Comparison of ENCODE assay signal across 17 cellular contexts in the genomic region with DNA sequence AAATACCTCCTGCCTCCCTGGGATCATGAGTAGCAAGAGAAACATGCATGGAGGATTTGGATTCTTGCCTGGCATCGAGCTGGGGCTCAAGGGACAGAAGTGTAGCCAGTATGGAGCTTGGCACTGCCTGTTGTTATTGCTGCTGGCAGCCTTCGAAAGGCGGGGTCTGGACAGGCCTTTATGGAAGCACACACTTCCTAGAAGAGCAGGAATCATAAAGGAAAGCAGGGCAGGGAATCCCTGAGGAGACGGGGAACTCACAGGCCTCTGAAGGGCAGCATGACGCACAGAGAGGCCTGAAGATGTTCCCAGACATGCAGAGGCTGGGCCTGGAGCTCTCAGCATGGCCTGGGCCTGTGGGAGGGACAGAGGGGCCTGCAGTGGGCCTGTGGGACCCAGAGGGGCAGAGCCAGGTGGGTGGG. TPM values are rescaled to one million over a fixed set of nuclear protein-coding genes. Genes with fewer than 3 reads are reported as not detected.
DNase-seq lines count a peak whose midpoint lies in the region; ATAC-seq, FAIRE-seq and TF ChIP-seq lines count a peak whose summit lies in the region.
"Had no signal": no experiment of that assay in that cellular context is flagged by ENCODE, and none has a peak within 500 bp of the region (broad histone marks: within the 10 kb centered on the region; RNA-seq: fewer than 3 reads in every experiment).

No MANE protein-coding gene starts in this region.

- H3K4me1 ChIP-seq in adrenal gland (replicated peaks in 1 of 2) = peaks cover 4 to 14% of the 10 kb centered on the region in 2 donors
- H3K4me1 ChIP-seq in heart left ventricle = peaks cover 0 to 34% (median 22%) of the 10 kb centered on the region in 12 donors
- no peaks in the 10 kb centered on the region for H3K4me1 ChIP-seq in pancreas
- no peaks in the 10 kb centered on the region for H3K4me1 ChIP-seq in HepG2 (ENCODE audit: insufficient read depth, low read length)
- H3K4me1 ChIP-seq: uterus had no signal

- H3K27me3 ChIP-seq in adrenal gland (no peaks in the 10 kb centered on the region), heart left ventricle (no peaks in the 10 kb centered on the region), pancreas (no peaks in the 10 kb centered on the region), HepG2 (ENCODE audit: control insufficient read depth in 1 of 2, insufficient read depth in 2 of 2, low read length in 2 of 2) (no peaks in the 10 kb centered on the region)
- H3K27me3 ChIP-seq: cardiac muscle cell, uterus had no signal

- no peak overlapping the region for H2AFZ ChIP-seq in HepG2 (ENCODE audit: low read length)

- H3K27ac Mint-ChIP-seq in activated CD8-positive, alpha-beta T cell treated with anti-CD3 and anti-CD28 coated beads, Interleukin-2, amount 10 ng/mL, durations not matched to agents 7 days and 5 days = no peak overlapping the region
- H3K27ac Mint-ChIP-seq: activated T-helper 2 cell treated with anti-CD3 and anti-CD28 coated beads, Interferon-gamma antibody, Interleukin-2, Interleukin-4, amounts not matched to agents 10 μg/mL and 5 μg/mL and 100 μg/mL, durations not matched to agents 14 hours and 24 hours and 36 hours; naive thymus-derived CD4-positive, alpha-beta T cell; T-helper 1 cell treated with Interleukin-12 subunit alpha and Interleukin-12 subunit beta and Interleukin-4 antibody, amounts not matched to agents 30 μg/mL and 1 μg/mL, for 36 hours had no signal

- no peak overlapping the region for H3K4me3 ChIP-seq in adrenal gland
- H3K4me3 ChIP-seq in heart left ventricle = no peak overlapping the region
- H3K4me3 ChIP-seq in pancreas = no peak overlapping the region
- no peak overlapping the region for H3K4me3 ChIP-seq in HepG2 (replicated peaks in 1 of 3; ENCODE audit: insufficient read depth in 1 of 3, low read depth in 2 of 3, low read length in 3 of 3)
- H3K4me3 ChIP-seq: cardiac muscle cell, uterus had no signal

- no peaks in the 10 kb centered on the region for H3K27me3 Mint-ChIP-seq in activated CD8-positive, alpha-beta T cell treated with anti-CD3 and anti-CD28 coated beads, Interleukin-2, amount 10 ng/mL, durations not matched to agents 7 days and 5 days (ENCODE audit: low read depth)

- 46 to 85% (median 76%) methylated on average over 4 to 5 of the region's 5 CpGs for WGBS in adrenal gland, 4 donors
- 33 to 49% (median 49%) methylated on average over 3 to 5 of the region's 5 CpGs for WGBS in heart left ventricle, 4 donors
- WGBS in pancreas, 2 donors = 59 to 86% methylated on average over 5 of the region's 5 CpGs
- WGBS in HepG2 (ENCODE audit: low lambda C conversion rate) = 63% methylated on average over 5 of the region's 5 CpGs

- no peak overlapping the region for H3K4me3 Mint-ChIP-seq in activated CD8-positive, alpha-beta T cell treated with anti-CD3 and anti-CD28 coated beads, Interleukin-2, amount 10 ng/mL, durations not matched to agents 7 days and 5 days
- H3K4me3 Mint-ChIP-seq: naive thymus-derived CD4-positive, alpha-beta T cell; T-helper 1 cell treated with Interleukin-12 subunit alpha and Interleukin-12 subunit beta and Interleukin-4 antibody, amounts not matched to agents 30 μg/mL and 1 μg/mL, for 36 hours had no signal

- ATAC-seq in heart left ventricle (peak; percentile 41 to 72 (median 58)), pancreas (peak in 3 of 4 donors; percentile 18 to 38 (median 22)), HepG2 (no peak)
- no peak for ATAC-seq in activated CD8-positive, alpha-beta T cell treated with anti-CD3 and anti-CD28 coated beads, Interleukin-2, amount 10 ng/mL, durations not matched to agents 7 days and 5 days
- ATAC-seq: naive thymus-derived CD4-positive, alpha-beta T cell had no signal

- no peak for TF ChIP-seq RAD21 in HepG2 (CRISPR knock-in tag; IDR thresholded peaks at IDR 0.05)

- no peak overlapping the region for H3K9ac ChIP-seq in HepG2 (ENCODE audit: insufficient read depth, low read depth, low read length)

- in situ Hi-C loops in HepG2 (cut with HindIII; ENCODE audit: extremely low pct_ligation_motif_present, low pct_unique_long_range_greater_than_20kb) = no loop called here

- H4K20me1 ChIP-seq in HepG2 (ENCODE audit: insufficient read depth, low read length) = no peaks in the 10 kb centered on the region

- POLR2A ChIA-PET in HepG2 (lab: Yijun Ruan, JAX) = no interaction called here
- POLR2A ChIA-PET in activated CD8-positive, alpha-beta T cell treated with anti-CD3 and anti-CD28 coated beads, Interleukin-2, amount 10 ng/mL, durations not matched to agents 7 days and 5 days (lab: Charles Lee) = no interaction called here

- TF ChIP-seq CTCF in adrenal gland (IDR thresholded peaks at IDR 0.05) (no peak), heart left ventricle (IDR thresholded peaks at IDR 0.05) (no peak), pancreas (IDR thresholded peaks at IDR 0.05) (no peak), HepG2 (CRISPR knock-in tag; IDR thresholded peaks at IDR 0.05) (no peak)

- TF ChIP-seq EP300 in HepG2 (IDR thresholded peaks at IDR 0.05; ENCODE audit: low read depth in 2 of 2, low read length in 2 of 2) = no peak
- TF ChIP-seq EP300 in HepG2 (CRISPR knock-in tag; IDR thresholded peaks at IDR 0.05; ENCODE audit: borderline replicate concordance) = no peak

- H3K36me3 ChIP-seq in adrenal gland (replicated peaks in 1 of 2) (no peaks in the 10 kb centered on the region), heart left ventricle (peaks cover 0 to 26% (median 0%) of the 10 kb centered on the region in 9 donors), pancreas (no peaks in the 10 kb centered on the region), HepG2 (replicated peaks in 1 of 2; ENCODE audit: control insufficient read depth in 1 of 2, insufficient read depth in 2 of 2, low read length in 2 of 2) (no peaks in the 10 kb centered on the region; a peak in 2 of 5 replicates)
- H3K36me3 ChIP-seq: cardiac muscle cell, uterus had no signal

- no peaks in the 10 kb centered on the region for H3K36me3 Mint-ChIP-seq in activated CD8-positive, alpha-beta T cell treated with anti-CD3 and anti-CD28 coated beads, Interleukin-2, amount 10 ng/mL, durations not matched to agents 7 days and 5 days (ENCODE audit: low read depth)
- H3K36me3 Mint-ChIP-seq: naive thymus-derived CD4-positive, alpha-beta T cell had no signal

- CTCF ChIA-PET in HepG2 (lab: Yijun Ruan, JAX; ENCODE audit: low intra/inter-chr PET ratio, low total read pairs) = no interaction called here
- CTCF ChIA-PET in activated CD8-positive, alpha-beta T cell treated with anti-CD3 and anti-CD28 coated beads, Interleukin-2, amount 10 ng/mL, durations not matched to agents 7 days and 5 days (lab: Charles Lee) = no interaction called here

- H3K4me2 ChIP-seq in HepG2 (ENCODE audit: low read depth, low read length) = no peak overlapping the region

- H3K9me3 ChIP-seq in adrenal gland (replicated peaks in 1 of 3) (no peaks in the 10 kb centered on the region), heart left ventricle (no peaks in the 10 kb centered on the region), pancreas (no peaks in the 10 kb centered on the region), HepG2 (ENCODE audit: low read length) (no peaks in the 10 kb centered on the region)
- H3K9me3 ChIP-seq: uterus had no signal

- TF ChIP-seq POLR2A in adrenal gland (IDR thresholded peaks at IDR 0.05) (no peak), heart left ventricle (IDR thresholded peaks at IDR 0.05) (no peak), HepG2 (IDR thresholded peaks at IDR 0.05; ENCODE audit: insufficient read depth in 1 of 2, low read depth in 2 of 2, low read length in 2 of 2) (no peak)

- no TSS peak for BruUV-seq in HepG2 (replicated peaks; lab: Mats Ljungman, UMichigan)

- no peak for FAIRE-seq in pancreas (lab: Jason Lieb, UNC)
- no peak for FAIRE-seq in HepG2 (lab: Jason Lieb, UNC)
- FAIRE-seq: small intestine had no signal

- intact Hi-C loops in adrenal gland (cut with DNase I) = no loop called here
- intact Hi-C loops in heart left ventricle (cut with DNase I) = no loop called here
- intact Hi-C loops in pancreas (cut with DNase I) = no loop called here
- intact Hi-C loops in HepG2 (cut with micrococcal nuclease; ENCODE audit: unreplicated experiment) = no loop called here

- no peaks in the 10 kb centered on the region for H3K9me3 Mint-ChIP-seq in activated CD8-positive, alpha-beta T cell treated with anti-CD3 and anti-CD28 coated beads, Interleukin-2, amount 10 ng/mL, durations not matched to agents 7 days and 5 days (ENCODE audit: insufficient read depth)
- H3K9me3 Mint-ChIP-seq: activated T-helper 2 cell treated with anti-CD3 and anti-CD28 coated beads, Interferon-gamma antibody, Interleukin-2, Interleukin-4, amounts not matched to agents 10 μg/mL and 5 μg/mL and 100 μg/mL, durations not matched to agents 14 hours and 24 hours and 36 hours had no signal

- H3K27ac ChIP-seq in adrenal gland = no peak overlapping the region
- H3K27ac ChIP-seq in heart left ventricle = peak overlapping the region in 10 of 12 donors; percentile 5 to 75 (median 43)
- H3K27ac ChIP-seq in pancreas = no peak overlapping the region
- H3K27ac ChIP-seq in HepG2 (ENCODE audit: extremely low read length, insufficient read depth, low read length) = no peak overlapping the region
- H3K27ac ChIP-seq: cardiac muscle cell, epithelial cell of prostate had no signal

- no peaks in the 10 kb centered on the region for H3K79me2 ChIP-seq in HepG2 (ENCODE audit: insufficient read depth, low read length)

- DNase-seq in AG08395 (ENCODE audit: low spot score) = peak; percentile 62
- DNase-seq in adrenal gland = peak in 5 of 7 donors; percentile 28 to 61 (median 39)
- DNase-seq in heart left ventricle = peak in 2 of 5 donors; percentile 54 to 61
- no peak for DNase-seq in pancreas
- no peak for DNase-seq in T-helper 2 cell
- no peak for DNase-seq in HepG2 (ENCODE audit: low spot score)
- no peak for DNase-seq in NCI-H69 (lab: John Stamatoyannopoulos, UW)
- DNase-seq in activated CD8-positive, alpha-beta T cell treated with anti-CD3 and anti-CD28 coated beads, Interleukin-2, amount 10 ng/mL, durations not matched to agents 7 days and 5 days = no peak
- DNase-seq: ACHN; activated CD4-positive, alpha-beta T cell treated with anti-CD3 and anti-CD28 coated beads for 48 hours; naive thymus-derived CD4-positive, alpha-beta T cell; small intestine; uterus had no signal

- H3K4me1 Mint-ChIP-seq in activated CD8-positive, alpha-beta T cell treated with anti-CD3 and anti-CD28 coated beads, Interleukin-2, amount 10 ng/mL, durations not matched to agents 7 days and 5 days (ENCODE audit: low read depth) = no peaks in the 10 kb centered on the region
- H3K4me1 Mint-ChIP-seq: naive thymus-derived CD4-positive, alpha-beta T cell had no signal

RNA-seq across cellular contexts. Expression of gene SLC41A3, which starts 18.6 kb away (rescaled TPM):
- 100 to 1,000 TPM in 3 of 8 donors, 10 to 100 TPM in 5; 61.0 to 140 (median 97.1) TPM for total RNA-seq in adrenal gland
- polyA plus RNA-seq in adrenal gland = 10 to 100 TPM; 40.8 to 51.3 (median 48.9) TPM
- 10 to 100 TPM; 33.3 to 57.6 (median 46.4) TPM for total RNA-seq in heart left ventricle
- polyA plus RNA-seq in heart left ventricle = 10 to 100 TPM; 20.9 to 60.1 TPM
- 10 to 100 TPM; 25.1 to 38.1 (median 31.1) TPM for total RNA-seq in pancreas
- polyA plus RNA-seq in pancreas = 10 to 100 TPM; 19.4 to 33.0 TPM
- total RNA-seq in HepG2 (2016; rRNA removed; fragmentation: Illumina TruSeq; extraction: Trizol) = 16.2 and 26.0 TPM in 2 replicates
- 13.0 and 13.9 TPM in 2 replicates for total RNA-seq in HepG2 (2016; cell fraction: cytosol; rRNA removed; fragmentation: Illumina TruSeq; extraction: Trizol; ENCODE audit: low read depth)
- total RNA-seq in HepG2 (2016; cell fraction: insoluble cytoplasmic fraction; rRNA removed; fragmentation: Illumina TruSeq; extraction: Trizol) = 14.4 and 25.9 TPM in 2 replicates
- total RNA-seq in HepG2 (2016; cell fraction: membrane; rRNA removed; fragmentation: Illumina TruSeq; extraction: Trizol) = 26.7 and 29.5 TPM in 2 replicates
- 29.5 and 32.0 TPM in 2 replicates for total RNA-seq in HepG2 (2016; cell fraction: nucleus; rRNA removed; fragmentation: Illumina TruSeq; extraction: Trizol)
- 71.1 and 86.1 TPM in 2 replicates for polyA plus RNA-seq in HepG2 (2011; rRNA removed)
- 96.6 and 106 TPM in 2 replicates for polyA plus RNA-seq in HepG2 (2011; cell fraction: cytosol; rRNA removed)
- polyA plus RNA-seq in HepG2 (2011; cell fraction: nucleus; rRNA removed) = 91.3 and 94.1 TPM in 2 replicates
- polyA plus RNA-seq in HepG2 (2012) = 29.5 and 44.0 TPM in 2 replicates
- 14.8 and 14.9 TPM in 2 replicates for polyA plus RNA-seq in HepG2 (2016; cell fraction: cytosol; fragmentation: Illumina TruSeq; extraction: Trizol; ENCODE audit: low read depth)
- polyA plus RNA-seq in HepG2 (2016; cell fraction: insoluble cytoplasmic fraction; fragmentation: Illumina TruSeq; extraction: Trizol; ENCODE audit: low read depth) = 15.7 and 17.4 TPM in 2 replicates
- polyA plus RNA-seq in HepG2 (2016; cell fraction: membrane; fragmentation: Illumina TruSeq; extraction: Trizol; ENCODE audit: low read depth) = 21.4 and 26.3 TPM in 2 replicates
- 46.8 and 48.2 TPM in 2 replicates for polyA plus RNA-seq in HepG2 (2016; cell fraction: nucleus; fragmentation: Illumina TruSeq; extraction: Trizol; ENCODE audit: insufficient read depth, low read depth)
- 115 and 139 TPM in 2 replicates for polyA minus RNA-seq in HepG2 (2011; rRNA and poly(A)+ RNA removed; ENCODE audit: low replicate concordance)
- polyA minus RNA-seq in HepG2 (2011; cell fraction: cytosol; rRNA and poly(A)+ RNA removed) = 31.0 and 41.7 TPM in 2 replicates
- polyA minus RNA-seq in HepG2 (2011; cell fraction: nucleus; rRNA and poly(A)+ RNA removed) = 32.1 and 40.2 TPM in 2 replicates
- total RNA-seq in activated CD8-positive, alpha-beta T cell treated with anti-CD3 and anti-CD28 coated beads, Interleukin-2, amount 10 ng/mL, durations not matched to agents 7 days and 5 days = 10 to 100 TPM; 22.0 to 26.5 TPM

Comparison
In these comparisons a context has a peak if more than half of its experiments do, and no peak if none do; other contexts are left out.
1. DNase-seq: peak in AG08395 (single experiment) and adrenal gland (5 of 7); none in pancreas (0 of 6), T-helper 2 cell (0 of 5), HepG2 (single experiment), NCI-H69 (single experiment) and activated CD8-positive, alpha-beta T cell treated with anti-CD3 and anti-CD28 coated beads, Interleukin-2, amount 10 ng/mL, durations not matched to agents 7 days and 5 days (single experiment).
2. H3K27ac ChIP-seq: peak in heart left ventricle (10 of 12); none in adrenal gland (0 of 5), pancreas (0 of 4) and HepG2 (single experiment).
3. ATAC-seq: peak in heart left ventricle (4 of 4) and pancreas (3 of 4); none in HepG2 (single experiment) and activated CD8-positive, alpha-beta T cell treated with anti-CD3 and anti-CD28 coated beads, Interleukin-2, amount 10 ng/mL, durations not matched to agents 7 days and 5 days (single experiment).